32 cellular contexts compared by ENCODE assay signal in genomic region chr11:70134490-70134889, GRCh38. TPM values are rescaled to one million over a fixed set of nuclear protein-coding genes. Genes with fewer than 3 reads are reported as not detected.
A peak's percentile ranks its signal among the peaks of the same experiment; 100 is the strongest.
DNase-seq lines count a peak whose midpoint lies in the region; ATAC-seq, FAIRE-seq and TF ChIP-seq lines count a peak whose summit lies in the region.
"Had no signal": no experiment of that assay in that cellular context is flagged by ENCODE, and none has a peak within 500 bp of the region (broad histone marks: within the 10 kb centered on the region; RNA-seq: fewer than 3 reads in every experiment).

No MANE protein-coding gene starts in this region.

- no peak for DNase-seq in HepG2 (ENCODE audit: low spot score)
- no peak for DNase-seq in right lobe of liver
- no peak for DNase-seq in WTC11 (ENCODE audit: low spot score)
- peak; percentile 34 for DNase-seq in osteoblast (ENCODE audit: insufficient read length, low spot score, missing footprints)
- DNase-seq in activated T-helper 1 cell treated with anti-CD3 and anti-CD28 coated beads, Interleukin-12 subunit alpha, Interleukin-12 subunit beta, Interleukin-2, Interleukin-4 antibody, amounts not matched to agents 30 ng/mL and 10 ng/mL and 1 ng/mL, durations not matched to agents 14 hours and 24 hours and 36 hours (ENCODE audit: low spot score) = no peak
- DNase-seq: activated CD4-positive, alpha-beta T cell treated with anti-CD3 and anti-CD28 coated beads, Interleukin-2, amount 10 ng/mL, durations not matched to agents 24 days and 14 days; activated CD8-positive, alpha-beta memory T cell treated with anti-CD3 and anti-CD28 coated beads for 24 hours; activated T-cell treated with anti-CD3 and anti-CD28 coated beads for 4 hours; amniotic stem cell; BE2C; DMS 273 treated with DMSO at 0.1 percent for 48 hours; effector CD8-positive, alpha-beta T cell; mesendoderm; NCI-H1694; NCI-H2227 treated with DMSO at 0.1 percent for 48 hours; NCI-H774; stimulated activated CD4-positive, alpha-beta T cell treated with anti-CD3 and anti-CD28 coated beads, Interleukin-1b, Interleukin-23, amount 100 ng/mL, for 48 hours; stimulated activated naive CD4-positive, alpha-beta T cell treated with Interleukin-2 at 50 U/mL for 16 hours; T1000; WERI-Rb-1 had no signal

- BruUV-seq in HepG2 (replicated peaks; lab: Mats Ljungman, UMichigan) = no TSS peak

- FAIRE-seq in HepG2 (lab: Jason Lieb, UNC) = no peak
- FAIRE-seq: GM18507, GM19239, RCC 7860 had no signal

- H3K36me3 Mint-ChIP-seq in WTC11 = no peaks in the 10 kb centered on the region
- H3K36me3 Mint-ChIP-seq in activated T-helper 1 cell treated with anti-CD3 and anti-CD28 coated beads, Interleukin-12 subunit alpha, Interleukin-12 subunit beta, Interleukin-2, Interleukin-4 antibody, amounts not matched to agents 30 ng/mL and 10 ng/mL and 1 ng/mL, durations not matched to agents 14 hours and 24 hours and 36 hours (ENCODE audit: low read depth) = no peaks in the 10 kb centered on the region
- H3K36me3 Mint-ChIP-seq: activated naive CD4-positive, alpha-beta T cell treated with anti-CD3 and anti-CD28 coated beads, Interleukin-2, amount 50 U/mL, for 24 hours had no signal

- peaks cover 6% of the 10 kb centered on the region for H3K4me1 Mint-ChIP-seq in WTC11
- H3K4me1 Mint-ChIP-seq in activated T-helper 1 cell treated with anti-CD3 and anti-CD28 coated beads, Interleukin-12 subunit alpha, Interleukin-12 subunit beta, Interleukin-2, Interleukin-4 antibody, amounts not matched to agents 30 ng/mL and 10 ng/mL and 1 ng/mL, durations not matched to agents 14 hours and 24 hours and 36 hours (ENCODE audit: low read depth) = no peaks in the 10 kb centered on the region
- H3K4me1 Mint-ChIP-seq: activated CD4-positive, alpha-beta T cell treated with anti-CD3 and anti-CD28 coated beads, Interleukin-2, amount 10 ng/mL, durations not matched to agents 24 days and 14 days; activated naive CD4-positive, alpha-beta T cell treated with anti-CD3 and anti-CD28 coated beads, Interleukin-2, amount 50 U/mL, for 24 hours; neural crest cell had no signal

- no peak overlapping the region for H3K4me3 Mint-ChIP-seq in WTC11
- H3K4me3 Mint-ChIP-seq in activated T-helper 1 cell treated with anti-CD3 and anti-CD28 coated beads, Interleukin-12 subunit alpha, Interleukin-12 subunit beta, Interleukin-2, Interleukin-4 antibody, amounts not matched to agents 30 ng/mL and 10 ng/mL and 1 ng/mL, durations not matched to agents 14 hours and 24 hours and 36 hours = no peak overlapping the region
- H3K4me3 Mint-ChIP-seq: activated CD4-positive, alpha-beta T cell treated with anti-CD3 and anti-CD28 coated beads, Interleukin-2, amount 10 ng/mL, durations not matched to agents 24 days and 14 days; activated naive CD4-positive, alpha-beta T cell treated with anti-CD3 and anti-CD28 coated beads, Interleukin-2, amount 50 U/mL, for 24 hours; neural crest cell had no signal

- H3K27ac ChIP-seq in HepG2 (ENCODE audit: extremely low read length, insufficient read depth, low read length) (no peak overlapping the region), right lobe of liver (no peak overlapping the region), osteoblast (ENCODE audit: low read depth, low read length) (no peak overlapping the region)
- H3K27ac ChIP-seq: epithelial cell of prostate, KMS-11, left lung, WERI-Rb-1 had no signal

- H3K9me3 Mint-ChIP-seq in WTC11 = no peaks in the 10 kb centered on the region
- no peaks in the 10 kb centered on the region for H3K9me3 Mint-ChIP-seq in activated T-helper 1 cell treated with anti-CD3 and anti-CD28 coated beads, Interleukin-12 subunit alpha, Interleukin-12 subunit beta, Interleukin-2, Interleukin-4 antibody, amounts not matched to agents 30 ng/mL and 10 ng/mL and 1 ng/mL, durations not matched to agents 14 hours and 24 hours and 36 hours
- H3K9me3 Mint-ChIP-seq: activated CD4-positive, alpha-beta T cell treated with anti-CD3 and anti-CD28 coated beads, Interleukin-2, amount 10 ng/mL, durations not matched to agents 24 days and 14 days; activated naive CD4-positive, alpha-beta T cell treated with anti-CD3 and anti-CD28 coated beads, Interleukin-2, amount 50 U/mL, for 24 hours; neural crest cell had no signal

- H3K27me3 ChIP-seq in HepG2 (ENCODE audit: control insufficient read depth in 1 of 2, insufficient read depth in 2 of 2, low read length in 2 of 2) (peaks cover 20 to 74% of the 10 kb centered on the region in 2 experiments), right lobe of liver (no peaks in the 10 kb centered on the region), osteoblast (ENCODE audit: insufficient read depth, low read length) (no peaks in the 10 kb centered on the region)
- H3K27me3 ChIP-seq: BE2C, left lung, right atrium auricular region, vagina had no signal

- TF ChIP-seq POLR2A in HepG2 (IDR thresholded peaks at IDR 0.05; ENCODE audit: insufficient read depth in 1 of 2, low read depth in 2 of 2, low read length in 2 of 2) = no peak
- no peak for TF ChIP-seq POLR2A in right lobe of liver (IDR thresholded peaks at IDR 0.05)

- WGBS in HepG2 (ENCODE audit: low lambda C conversion rate) = 27% methylated on average over 14 of the region's 14 CpGs
- WGBS in right lobe of liver (ENCODE audit: insufficient coverage, low coverage, low lambda C conversion rate, missing lambda C conversion rate) = 82% methylated on average over 3 of the region's 14 CpGs

- H3K36me3 ChIP-seq in HepG2 (replicated peaks in 1 of 2; ENCODE audit: control insufficient read depth in 1 of 2, insufficient read depth in 2 of 2, low read length in 2 of 2) = no peaks in the 10 kb centered on the region
- peaks cover 0 to 65% (median 13%) of the 10 kb centered on the region in 4 donors for H3K36me3 ChIP-seq in right lobe of liver
- H3K36me3 ChIP-seq in osteoblast (ENCODE audit: insufficient read depth, low read length) = no peaks in the 10 kb centered on the region
- H3K36me3 ChIP-seq: BE2C, left lung, right atrium auricular region, vagina, WERI-Rb-1 had no signal

- no peaks in the 10 kb centered on the region for H3K4me1 ChIP-seq in HepG2 (ENCODE audit: insufficient read depth, low read length)
- H3K4me1 ChIP-seq in right lobe of liver = no peaks in the 10 kb centered on the region
- peaks cover 11% of the 10 kb centered on the region for H3K4me1 ChIP-seq in osteoblast (ENCODE audit: insufficient read depth, low read length)
- H3K4me1 ChIP-seq: BE2C, left lung had no signal

- in situ Hi-C loops in HepG2 (cut with HindIII; ENCODE audit: extremely low pct_ligation_motif_present, low pct_unique_long_range_greater_than_20kb) = no loop called here

- TF ChIP-seq CTCF in HepG2 (CRISPR knock-in tag; IDR thresholded peaks at IDR 0.05) (no peak), right lobe of liver (IDR thresholded peaks at IDR 0.05) (no peak), WTC11 (IDR thresholded peaks at IDR 0.05) (no peak), osteoblast (IDR thresholded peaks at IDR 0.05; ENCODE audit: extremely low read depth, low read depth, low read length) (no peak)

- H3K9ac ChIP-seq in HepG2 (ENCODE audit: insufficient read depth, low read depth, low read length) = no peak overlapping the region
- H3K9ac ChIP-seq: KMS-11 had no signal

- POLR2A ChIA-PET in HepG2 (lab: Yijun Ruan, JAX) (no interaction called here), WTC11 (lab: Charles Lee) (no interaction called here)

- H3K4me3 ChIP-seq in HepG2 (replicated peaks in 1 of 3; ENCODE audit: insufficient read depth in 1 of 3, low read depth in 2 of 3, low read length in 3 of 3) (no peak overlapping the region), right lobe of liver (no peak overlapping the region), osteoblast (ENCODE audit: insufficient read depth, low read length) (no peak overlapping the region)
- H3K4me3 ChIP-seq: left lung, vagina had no signal

- H2AFZ ChIP-seq in HepG2 (ENCODE audit: low read length) = no peak overlapping the region
- no peak overlapping the region for H2AFZ ChIP-seq in osteoblast (ENCODE audit: low read length)

- no peaks in the 10 kb centered on the region; the same call in 1 of the 2 replicates for H3K27me3 Mint-ChIP-seq in WTC11 (ENCODE audit: low read depth)
- no peaks in the 10 kb centered on the region for H3K27me3 Mint-ChIP-seq in activated T-helper 1 cell treated with anti-CD3 and anti-CD28 coated beads, Interleukin-12 subunit alpha, Interleukin-12 subunit beta, Interleukin-2, Interleukin-4 antibody, amounts not matched to agents 30 ng/mL and 10 ng/mL and 1 ng/mL, durations not matched to agents 14 hours and 24 hours and 36 hours (ENCODE audit: insufficient read depth)
- H3K27me3 Mint-ChIP-seq: activated CD4-positive, alpha-beta T cell treated with anti-CD3 and anti-CD28 coated beads, Interleukin-2, amount 10 ng/mL, durations not matched to agents 24 days and 14 days; activated naive CD4-positive, alpha-beta T cell treated with anti-CD3 and anti-CD28 coated beads, Interleukin-2, amount 50 U/mL, for 24 hours had no signal

- TF ChIP-seq EP300 in HepG2 (IDR thresholded peaks at IDR 0.05; ENCODE audit: low read depth in 2 of 2, low read length in 2 of 2) = no peak
- no peak for TF ChIP-seq EP300 in HepG2 (CRISPR knock-in tag; IDR thresholded peaks at IDR 0.05; ENCODE audit: borderline replicate concordance)

- no peak for TF ChIP-seq RAD21 in HepG2 (CRISPR knock-in tag; IDR thresholded peaks at IDR 0.05)

- H3K4me2 ChIP-seq in HepG2 (ENCODE audit: low read depth, low read length) = no peak overlapping the region
- H3K4me2 ChIP-seq in osteoblast (ENCODE audit: insufficient read depth, low read length) = peak overlapping the region; percentile 90
- H3K4me2 ChIP-seq: KMS-11 had no signal

- H3K9me3 ChIP-seq in HepG2 (ENCODE audit: low read length) (no peaks in the 10 kb centered on the region), right lobe of liver (no peaks in the 10 kb centered on the region), osteoblast (ENCODE audit: low read depth, low read length) (no peaks in the 10 kb centered on the region)
- H3K9me3 ChIP-seq: BE2C, left lung, right atrium auricular region, vagina had no signal

- CTCF ChIA-PET in HepG2 (lab: Yijun Ruan, JAX; ENCODE audit: low intra/inter-chr PET ratio, low total read pairs) = no interaction called here
- CTCF ChIA-PET in WTC11 (lab: Charles Lee) = interaction anchor here (0.7 to 1.4 kb wide), 5 partner anchors 52 to 219 kb away, joined by 3 to 5 read pairs (median 3); no protein-coding TSS in a partner anchor

- H3K27ac Mint-ChIP-seq in WTC11 = peak overlapping the region; percentile 47; the same call in 1 of the 2 replicates
- no peak overlapping the region for H3K27ac Mint-ChIP-seq in activated T-helper 1 cell treated with anti-CD3 and anti-CD28 coated beads, Interleukin-12 subunit alpha, Interleukin-12 subunit beta, Interleukin-2, Interleukin-4 antibody, amounts not matched to agents 30 ng/mL and 10 ng/mL and 1 ng/mL, durations not matched to agents 14 hours and 24 hours and 36 hours
- H3K27ac Mint-ChIP-seq: activated CD4-positive, alpha-beta T cell treated with anti-CD3 and anti-CD28 coated beads, Interleukin-2, amount 10 ng/mL, durations not matched to agents 24 days and 14 days; activated naive CD4-positive, alpha-beta T cell treated with anti-CD3 and anti-CD28 coated beads, Interleukin-2, amount 50 U/mL, for 24 hours had no signal

- H4K20me1 ChIP-seq in HepG2 (ENCODE audit: insufficient read depth, low read length) (peaks cover 5% of the 10 kb centered on the region; the same call in 1 of the 2 replicates), osteoblast (ENCODE audit: insufficient read depth, low read length) (no peaks in the 10 kb centered on the region)

- H3K79me2 ChIP-seq in HepG2 (ENCODE audit: insufficient read depth, low read length) (no peaks in the 10 kb centered on the region), osteoblast (ENCODE audit: insufficient read depth, low read length) (no peaks in the 10 kb centered on the region)

- intact Hi-C loops in HepG2 (cut with micrococcal nuclease; ENCODE audit: unreplicated experiment) (no loop called here), right lobe of liver (cut with DNase I) (no loop called here)
- intact Hi-C loops in activated T-helper 1 cell treated with anti-CD3 and anti-CD28 coated beads, Interleukin-12 subunit alpha, Interleukin-12 subunit beta, Interleukin-2, Interleukin-4 antibody, amounts not matched to agents 30 ng/mL and 10 ng/mL and 1 ng/mL, durations not matched to agents 14 hours and 24 hours and 36 hours (cut with micrococcal nuclease) = no loop called here

- ATAC-seq in HepG2 (no peak), right lobe of liver (no peak), WTC11 (no peak), GM21529 (IDR thresholded peaks at IDR 0.05; ENCODE audit: unreplicated experiment) (no peak), GM21447 (IDR thresholded peaks at IDR 0.05; ENCODE audit: unreplicated experiment) (no peak)
- ATAC-seq: left lung had no signal

RNA-seq across cellular contexts. Expression of gene ANO1, which starts 56.4 kb away (rescaled TPM):
- not detected in 2 replicates for total RNA-seq in HepG2 (2016; rRNA removed; fragmentation: Illumina TruSeq; extraction: Trizol)
- total RNA-seq in HepG2 (2016; cell fraction: cytosol; rRNA removed; fragmentation: Illumina TruSeq; extraction: Trizol; ENCODE audit: low read depth) = not detected in 2 replicates
- not detected in 2 replicates for total RNA-seq in HepG2 (2016; cell fraction: insoluble cytoplasmic fraction; rRNA removed; fragmentation: Illumina TruSeq; extraction: Trizol)
- total RNA-seq in HepG2 (2016; cell fraction: membrane; rRNA removed; fragmentation: Illumina TruSeq; extraction: Trizol) = not detected in 2 replicates
- total RNA-seq in HepG2 (2016; cell fraction: nucleus; rRNA removed; fragmentation: Illumina TruSeq; extraction: Trizol) = not detected in 2 replicates
- not detected in 2 replicates for polyA plus RNA-seq in HepG2 (2011; rRNA removed)
- polyA plus RNA-seq in HepG2 (2011; cell fraction: cytosol; rRNA removed) = not detected in 2 replicates
- polyA plus RNA-seq in HepG2 (2011; cell fraction: nucleus; rRNA removed) = not detected in 2 replicates
- not detected in 2 replicates for polyA plus RNA-seq in HepG2 (2012)
- polyA plus RNA-seq in HepG2 (2016; cell fraction: cytosol; fragmentation: Illumina TruSeq; extraction: Trizol; ENCODE audit: low read depth) = not detected in 2 replicates
- not detected in 2 replicates for polyA plus RNA-seq in HepG2 (2016; cell fraction: insoluble cytoplasmic fraction; fragmentation: Illumina TruSeq; extraction: Trizol; ENCODE audit: low read depth)
- polyA plus RNA-seq in HepG2 (2016; cell fraction: membrane; fragmentation: Illumina TruSeq; extraction: Trizol; ENCODE audit: low read depth) = not detected in 2 replicates
- not detected in 2 replicates for polyA plus RNA-seq in HepG2 (2016; cell fraction: nucleus; fragmentation: Illumina TruSeq; extraction: Trizol; ENCODE audit: insufficient read depth, low read depth)
- 0.14 TPM in 1 of 2 replicates, not detected in the other for polyA minus RNA-seq in HepG2 (2011; rRNA and poly(A)+ RNA removed; ENCODE audit: low replicate concordance)
- not detected in 2 replicates for polyA minus RNA-seq in HepG2 (2011; cell fraction: cytosol; rRNA and poly(A)+ RNA removed)
- not detected in 2 replicates for polyA minus RNA-seq in HepG2 (2011; cell fraction: nucleus; rRNA and poly(A)+ RNA removed)
- total RNA-seq in right lobe of liver = 100 to 1,000 TPM in 3 of 6 experiments, 10 to 100 TPM in 3; 32.1 to 292 (median 78.0) TPM
- 4.1 to 5.0 TPM (median 4.7 TPM) in 3 replicates for total RNA-seq in WTC11 (2021)
- 0.88 TPM in 1 of 2 replicates, not detected in the other for total RNA-seq in osteoblast
- total RNA-seq in activated T-helper 1 cell treated with anti-CD3 and anti-CD28 coated beads, Interleukin-12 subunit alpha, Interleukin-12 subunit beta, Interleukin-2, Interleukin-4 antibody, amounts not matched to agents 30 ng/mL and 10 ng/mL and 1 ng/mL, durations not matched to agents 14 hours and 24 hours and 36 hours = not detected in 2 replicates
- total RNA-seq: activated CD4-positive, alpha-beta T cell treated with anti-CD3 and anti-CD28 coated beads, Interleukin-2, amount 10 ng/mL, durations not matched to agents 24 days and 14 days; neural crest cell had no signal
